Comparison of ENCODE assay signal across 22 cellular contexts in the genomic region with DNA sequence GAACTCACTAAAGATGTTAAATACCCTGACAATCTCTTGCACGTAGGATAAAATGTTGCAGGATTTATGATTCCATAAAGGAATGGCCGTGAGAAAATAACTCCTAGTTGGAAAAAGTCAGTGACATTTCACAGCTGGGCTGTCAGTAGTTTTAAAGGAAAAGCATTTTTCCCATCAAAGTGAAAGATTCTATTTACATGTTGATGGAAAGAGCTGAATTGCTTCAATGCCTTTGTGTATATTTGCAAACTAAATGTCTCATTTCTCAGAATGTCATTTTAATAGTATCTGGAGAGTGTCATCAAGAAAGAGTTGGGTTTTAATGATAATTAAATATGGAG. TPM values are rescaled to one million over a fixed set of nuclear protein-coding genes. Genes with fewer than 3 reads are reported as not detected.
DNase-seq lines count a peak whose midpoint lies in the region; ATAC-seq and TF ChIP-seq lines count a peak whose summit lies in the region.
"Had no signal": no experiment of that assay in that cellular context is flagged by ENCODE, and none has a peak within 500 bp of the region (broad histone marks: within the 10 kb centered on the region; RNA-seq: fewer than 3 reads in every experiment).

No MANE protein-coding gene starts in this region.

- in situ Hi-C loops in HAP-1 (cut with MboI; ENCODE audit: low sequenced_read_pairs): no loop called here

- no peak for DNase-seq in activated T-cell treated with anti-CD3 and anti-CD28 coated beads, Interleukin-2, amount 50 U/mL, for 72 hours
- no peak for DNase-seq in activated T-cell treated with anti-CD3 and anti-CD28 coated beads, Interleukin-2, amount 50 U/mL, for 1 hour
- DNase-seq in mesenchymal stem cell (peak; percentile 58), upper lobe of left lung (no peak), NAMALWA (ENCODE audit: low spot score) (no peak), germinal center (ENCODE audit: low spot score) (no peak), HAP-1 (ENCODE audit: low spot score in 2 of 2) (no peak)
- DNase-seq: activated CD4-positive, alpha-beta T cell treated with anti-CD3 and anti-CD28 coated beads for 48 hours; activated naive CD4-positive, alpha-beta T cell treated with anti-CD3 and anti-CD28 coated beads, Interleukin-2, amount 50 U/mL, for 16 hours; DMS153; glutamatergic neuron; GOT3; mucosa of descending colon; NCI-H187 treated with DMSO at 0.1 percent for 48 hours; NCI-H748 treated with DMSO at 0.1 percent for 48 hours; SHP77 treated with DMSO at 0.1 percent for 48 hours; stimulated activated CD4-positive, alpha-beta T cell treated with anti-CD3 and anti-CD28 coated beads, Interleukin-4, amount 100 ng/mL, for 4 hours; T-cell had no signal

- no peak for TF ChIP-seq CTCF in SU-DHL-6 (IDR thresholded peaks at IDR 0.05; ENCODE audit: insufficient read depth, low read length, poor library complexity, severe bottlenecking)
- no peak for TF ChIP-seq CTCF in upper lobe of left lung (IDR thresholded peaks at IDR 0.05)

- H4K91ac ChIP-seq in mesenchymal stem cell (ENCODE audit: low read length): no peak overlapping the region

- H3K9ac ChIP-seq in SU-DHL-6 (ENCODE audit: low read length) (no peak overlapping the region), mesenchymal stem cell (ENCODE audit: low read length) (no peak overlapping the region)
- H3K9ac ChIP-seq: BLaER1 had no signal

- no peaks in the 10 kb centered on the region for H3K27me3 Mint-ChIP-seq in activated T-cell treated with anti-CD3 and anti-CD28 coated beads, Interleukin-2, amount 50 U/mL, for 72 hours (ENCODE audit: low read depth)
- H3K27me3 Mint-ChIP-seq: T-cell had no signal

- H3K9me3 ChIP-seq in SU-DHL-6 (ENCODE audit: insufficient read depth, low read length) (no peaks in the 10 kb centered on the region), mesenchymal stem cell (ENCODE audit: control insufficient read depth, low read length) (no peaks in the 10 kb centered on the region), upper lobe of left lung (no peaks in the 10 kb centered on the region), HAP-1 (no peaks in the 10 kb centered on the region)
- H3K9me3 ChIP-seq: A549, BLaER1, left lung, mucosa of descending colon had no signal

- H3K4me1 Mint-ChIP-seq in activated T-cell treated with anti-CD3 and anti-CD28 coated beads, Interleukin-2, amount 50 U/mL, for 72 hours (ENCODE audit: low read depth): peaks cover 82% of the 10 kb centered on the region

- H2BK120ac ChIP-seq in mesenchymal stem cell (ENCODE audit: low read depth, low read length): no peak overlapping the region

- H3K36me3 ChIP-seq in SU-DHL-6 (ENCODE audit: low read length) (0 out of 2 replicates have a peak, but pooled peaks cover 3% of the 10 kb centered on the region), mesenchymal stem cell (ENCODE audit: control insufficient read depth in 1 of 2, insufficient read depth in 2 of 2, low read depth in 1 of 2, low read length in 2 of 2) (peaks cover 13 to 24% of the 10 kb centered on the region in 2 experiments), upper lobe of left lung (peaks cover 0 to 4% (median 0%) of the 10 kb centered on the region in 4 donors), HAP-1 (replicated peaks) (no peaks in the 10 kb centered on the region)

- peaks cover 9 to 21% of the 10 kb centered on the region in 2 donors for H3K36me3 Mint-ChIP-seq in activated T-cell treated with anti-CD3 and anti-CD28 coated beads, Interleukin-2, amount 50 U/mL, for 72 hours (ENCODE audit: insufficient read depth in 2 of 2)

- H2BK15ac ChIP-seq in mesenchymal stem cell (ENCODE audit: low read depth, poor library complexity, severe bottlenecking): no peak overlapping the region

- H4K8ac ChIP-seq in mesenchymal stem cell (ENCODE audit: low read length): no peak overlapping the region

- no peak overlapping the region for H3K4me2 ChIP-seq in SU-DHL-6 (ENCODE audit: low read depth, low read length, poor library complexity, severe bottlenecking)
- no peak overlapping the region for H3K4me2 ChIP-seq in mesenchymal stem cell (ENCODE audit: low read length, poor library complexity, severe bottlenecking)
- H3K4me2 ChIP-seq: A549, BLaER1 had no signal

- no peak overlapping the region for H2BK5ac ChIP-seq in mesenchymal stem cell (ENCODE audit: low read depth, low read length, poor library complexity, severe bottlenecking)

- no peak overlapping the region for H3K4ac ChIP-seq in mesenchymal stem cell (ENCODE audit: low read depth in 1 of 2, low read length in 2 of 2)

- H3F3A ChIP-seq in SU-DHL-6 (ENCODE audit: insufficient read depth): peaks cover 33% of the 10 kb centered on the region

- 23% methylated on average over 2 of the region's 2 CpGs for WGBS in mesenchymal stem cell
- 75 to 89% methylated on average over 2 of the region's 2 CpGs for WGBS in upper lobe of left lung, 2 donors

- H2AK5ac ChIP-seq in mesenchymal stem cell (ENCODE audit: low read length, severe bottlenecking): no peak overlapping the region

- no peak overlapping the region for H3K18ac ChIP-seq in mesenchymal stem cell (ENCODE audit: low read depth in 1 of 2, low read length in 2 of 2)

- no peaks in the 10 kb centered on the region for H3K27me3 ChIP-seq in SU-DHL-6 (ENCODE audit: low read length)
- no peaks in the 10 kb centered on the region for H3K27me3 ChIP-seq in mesenchymal stem cell (ENCODE audit: control insufficient read depth in 1 of 2, insufficient read depth in 1 of 2, low read length in 2 of 2)
- no peaks in the 10 kb centered on the region for H3K27me3 ChIP-seq in upper lobe of left lung
- no peaks in the 10 kb centered on the region for H3K27me3 ChIP-seq in HAP-1 (ENCODE audit: low read depth)
- H3K27me3 ChIP-seq: BLaER1, left lung had no signal

- H3K4me3 Mint-ChIP-seq in activated T-cell treated with anti-CD3 and anti-CD28 coated beads, Interleukin-2, amount 50 U/mL, for 72 hours: peak overlapping the region in 1 of 2 donors; percentile 33

- H3K27ac ChIP-seq in SU-DHL-6 (ENCODE audit: low read depth, low read length) (0 out of 2 replicates have a peak overlapping the region, but pooled peaks have one; percentile 95), mesenchymal stem cell (ENCODE audit: low read length, poor library complexity, severe bottlenecking) (no peak overlapping the region), upper lobe of left lung (peak overlapping the region in 3 of 4 donors; percentile 29 to 89 (median 49))
- H3K27ac ChIP-seq: A549, BLaER1 had no signal

- peaks cover 37% of the 10 kb centered on the region for H3K4me1 ChIP-seq in mesenchymal stem cell (ENCODE audit: control insufficient read depth, insufficient read depth, low read depth, low read length)
- peaks cover 19 to 64% (median 28%) of the 10 kb centered on the region in 4 donors for H3K4me1 ChIP-seq in upper lobe of left lung
- no peaks in the 10 kb centered on the region; the same call in 1 of the 2 replicates for H3K4me1 ChIP-seq in HAP-1

- H2AFZ ChIP-seq in SU-DHL-6 (ENCODE audit: low read depth, low read length, severe bottlenecking) (no peak overlapping the region), mesenchymal stem cell (ENCODE audit: low read depth, low read length) (no peak overlapping the region)

- peaks cover 77% of the 10 kb centered on the region for H3K79me2 ChIP-seq in SU-DHL-6 (ENCODE audit: insufficient read depth, low read length)

- H3K14ac ChIP-seq in mesenchymal stem cell (ENCODE audit: low read length in 2 of 2): no peak overlapping the region

- H3K4me3 ChIP-seq in SU-DHL-6 (ENCODE audit: insufficient read depth, low read length, poor library complexity, severe bottlenecking) (no peak overlapping the region), mesenchymal stem cell (ENCODE audit: insufficient read depth in 1 of 2, low read depth in 1 of 2, low read length in 2 of 2) (no peak overlapping the region), upper lobe of left lung (no peak overlapping the region), HAP-1 (no peak overlapping the region)
- H3K4me3 ChIP-seq: A549, BLaER1, left lung, mucosa of descending colon had no signal

- TF ChIP-seq POLR2A in upper lobe of left lung (IDR thresholded peaks at IDR 0.05): no peak

- H3K23ac ChIP-seq in mesenchymal stem cell (ENCODE audit: low read length in 2 of 2): no peak overlapping the region

- no peaks in the 10 kb centered on the region for H3K9me2 ChIP-seq in SU-DHL-6 (replicated peaks; ENCODE audit: insufficient read depth, low read length)

- H3K79me1 ChIP-seq in mesenchymal stem cell (replicated peaks; ENCODE audit: low read length, poor library complexity, severe bottlenecking): peaks cover 29% of the 10 kb centered on the region

- H3K27ac Mint-ChIP-seq in activated T-cell treated with anti-CD3 and anti-CD28 coated beads, Interleukin-2, amount 50 U/mL, for 72 hours: peak overlapping the region; percentile 46

- no peaks in the 10 kb centered on the region for H3K9me3 Mint-ChIP-seq in activated T-cell treated with anti-CD3 and anti-CD28 coated beads, Interleukin-2, amount 50 U/mL, for 72 hours
- H3K9me3 Mint-ChIP-seq: T-cell had no signal

- H2BK12ac ChIP-seq in mesenchymal stem cell (ENCODE audit: low read length in 2 of 2): no peak overlapping the region

- no peak for ATAC-seq in activated T-cell treated with anti-CD3 and anti-CD28 coated beads, Interleukin-2, amount 50 U/mL, for 72 hours (replicated peaks in 1 of 2)
- ATAC-seq in upper lobe of left lung (ENCODE audit: low FRiP score in 2 of 2): no peak
- ATAC-seq: A549, left lung, mucosa of descending colon, T-cell had no signal

- H4K20me1 ChIP-seq in SU-DHL-6 (ENCODE audit: low read depth, low read length): no peaks in the 10 kb centered on the region

- TF ChIP-seq EP300 in upper lobe of left lung (IDR thresholded peaks at IDR 0.05): no peak

RNA-seq across cellular contexts. Expression of gene MBP, which starts 36.6 kb away (rescaled TPM):
- total RNA-seq in activated T-cell treated with anti-CD3 and anti-CD28 coated beads, Interleukin-2, amount 50 U/mL, for 72 hours: 100 to 1,000 TPM; 101 to 107 TPM
- polyA plus RNA-seq in mesenchymal stem cell (2013, experiment 1 of 2): 7.6 TPM
- 8.8 TPM for polyA plus RNA-seq in mesenchymal stem cell (2013, experiment 2 of 2)
- total RNA-seq in upper lobe of left lung: 10 to 100 TPM; 55.5 to 87.6 (median 68.8) TPM
